ENCODE assay signal across 17 cellular contexts in the genomic region with DNA sequence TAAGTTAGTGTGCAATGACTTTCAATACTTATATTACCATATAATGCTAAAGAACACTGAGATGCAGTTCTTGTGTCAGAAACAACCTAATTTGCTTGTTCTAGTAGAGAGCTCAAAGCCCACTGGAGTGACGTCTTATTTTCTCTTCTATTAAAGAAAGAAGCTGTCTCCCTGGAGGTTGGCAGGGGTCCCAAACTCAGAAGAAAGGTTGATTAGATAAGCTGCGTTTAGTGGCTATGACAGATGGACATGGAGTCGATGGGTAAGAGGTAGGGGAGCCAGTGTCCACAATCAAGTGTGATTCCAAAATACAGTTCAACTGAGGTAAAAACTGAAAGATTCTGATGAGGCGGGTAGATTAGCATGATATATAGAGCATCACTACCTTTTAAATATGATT.
"Had no signal": no experiment of that assay in that cellular context is flagged by ENCODE, and none has a peak within 500 bp of the region (broad histone marks: within the 10 kb centered on the region; RNA-seq: fewer than 3 reads in every experiment).

No MANE protein-coding gene starts in this region.

- H3K9me3 Mint-ChIP-seq: activated naive CD4-positive, alpha-beta T cell treated with anti-CD3 and anti-CD28 coated beads, Interleukin-2, amount 10 ng/mL, durations not matched to agents 7 days and 5 days; type B pancreatic cell had no signal

- DNase-seq: activated CD4-positive, alpha-beta T cell treated with anti-CD3 and anti-CD28 coated beads for 4 hours; activated CD4-positive, alpha-beta T cell treated with anti-CD3 and anti-CD28 coated beads, Interleukin-2, amount 50 U/mL, for 48 hours; activated CD4-positive, CD25-positive, alpha-beta regulatory T cell; activated effector memory CD4-positive, alpha-beta T cell treated with anti-CD3 and anti-CD28 coated beads, Interleukin-2, amount 50 U/mL, for 16 hours; activated naive CD4-positive, alpha-beta T cell treated with anti-CD3 and anti-CD28 coated beads, Interleukin-2, amount 10 ng/mL, durations not matched to agents 7 days and 5 days; activated T-cell treated with anti-CD3 and anti-CD28 coated beads, Interleukin-2, amount 50 U/mL, for 72 hours; dermis blood vessel endothelial cell; effector CD8-positive, alpha-beta T cell; head of caudate nucleus; midbrain; stimulated activated CD4-positive, alpha-beta T cell treated with anti-CD3 and anti-CD28 coated beads, Interleukin-4, amount 100 ng/mL, for 1 hour; stimulated activated naive CD4-positive, alpha-beta T cell; T-helper 17 cell had no signal

- H3K4me1 Mint-ChIP-seq: activated naive CD4-positive, alpha-beta T cell treated with anti-CD3 and anti-CD28 coated beads, Interleukin-2, amount 10 ng/mL, durations not matched to agents 7 days and 5 days; T-helper 17 cell had no signal

- H3K27me3 Mint-ChIP-seq: activated naive CD4-positive, alpha-beta T cell treated with anti-CD3 and anti-CD28 coated beads, Interleukin-2, amount 10 ng/mL, durations not matched to agents 7 days and 5 days; natural killer cell treated with Interleukin-12 subunit alpha and Interleukin-12 subunit beta and Interleukin-15 and Interleukin-18, amount 100 ng/mL, for 72 hours; progenitor cell of endocrine pancreas; T-helper 17 cell had no signal

- H3K27ac Mint-ChIP-seq: activated naive CD4-positive, alpha-beta T cell treated with anti-CD3 and anti-CD28 coated beads, Interleukin-2, amount 10 ng/mL, durations not matched to agents 7 days and 5 days; activated T-cell treated with anti-CD3 and anti-CD28 coated beads, Interleukin-2, amount 50 U/mL, for 72 hours; natural killer cell treated with Interleukin-12 subunit alpha and Interleukin-12 subunit beta and Interleukin-15 and Interleukin-18, amount 100 ng/mL, for 72 hours; progenitor cell of endocrine pancreas; T-helper 17 cell; type B pancreatic cell had no signal

- ATAC-seq: activated T-cell treated with anti-CD3 and anti-CD28 coated beads, Interleukin-2, amount 50 U/mL, for 72 hours; esophagus mucosa; natural killer cell treated with Interleukin-12 subunit alpha and Interleukin-12 subunit beta and Interleukin-15 and Interleukin-18, amount 100 ng/mL, for 72 hours; T-helper 17 cell had no signal

- H3K36me3 Mint-ChIP-seq: activated naive CD4-positive, alpha-beta T cell treated with anti-CD3 and anti-CD28 coated beads, Interleukin-2, amount 10 ng/mL, durations not matched to agents 7 days and 5 days; natural killer cell treated with Interleukin-12 subunit alpha and Interleukin-12 subunit beta and Interleukin-15 and Interleukin-18, amount 100 ng/mL, for 72 hours; type B pancreatic cell had no signal

- H3K4me3 Mint-ChIP-seq: activated naive CD4-positive, alpha-beta T cell treated with anti-CD3 and anti-CD28 coated beads, Interleukin-2, amount 10 ng/mL, durations not matched to agents 7 days and 5 days; activated T-cell treated with anti-CD3 and anti-CD28 coated beads, Interleukin-2, amount 50 U/mL, for 72 hours; natural killer cell treated with Interleukin-12 subunit alpha and Interleukin-12 subunit beta and Interleukin-15 and Interleukin-18, amount 100 ng/mL, for 72 hours; T-helper 17 cell; type B pancreatic cell had no signal
